1 cellular context compared by ENCODE assay signal in the genomic region with DNA sequence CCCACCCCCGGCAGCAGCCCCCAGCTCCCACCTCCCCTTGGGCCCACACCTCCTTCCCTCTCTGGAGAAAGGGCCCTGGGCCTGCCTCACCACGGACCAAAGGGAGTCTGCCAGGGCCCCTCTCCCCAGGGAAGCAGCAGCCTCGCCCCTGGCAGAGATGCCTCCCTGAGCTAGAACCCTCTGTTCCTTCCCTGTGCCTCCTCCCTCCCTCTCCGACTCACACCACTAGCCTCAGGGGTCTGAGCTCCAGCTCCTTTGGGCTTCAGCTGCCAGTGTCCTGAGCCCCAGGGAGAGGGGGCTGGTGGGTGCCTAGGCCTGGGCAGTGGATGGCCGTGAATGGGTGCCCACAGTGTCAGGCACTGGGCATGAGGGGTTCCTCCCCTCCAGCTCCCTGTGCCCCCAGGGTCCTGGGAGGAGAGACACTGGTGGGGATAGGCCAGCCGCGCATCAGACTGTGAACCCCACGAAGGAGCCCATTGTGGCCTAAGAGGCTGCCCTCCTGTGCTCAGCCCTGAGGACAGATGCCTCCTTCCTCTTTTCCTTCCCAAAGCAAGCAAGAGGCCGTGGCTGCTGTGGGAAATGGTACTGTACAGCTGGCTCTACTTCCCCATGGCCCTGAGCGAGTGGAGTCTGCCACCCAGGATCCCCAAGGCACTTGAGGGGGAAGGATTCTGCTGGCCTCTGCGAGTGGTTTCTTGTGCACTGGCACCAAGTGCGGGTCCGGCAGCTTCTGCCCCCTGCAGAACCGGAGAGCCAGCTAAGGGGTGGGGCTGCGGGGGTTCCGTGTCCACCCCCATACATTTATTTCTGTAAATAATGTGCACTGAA.
TF ChIP-seq lines count a peak whose summit lies in the region.

No MANE protein-coding gene starts in this region.

TF ChIP-seq in endothelial cell of umbilical vein, 7 proteins besides CTCF, POLR2A, EP300 and RAD21 (continued from another document):
- TF ChIP-seq, protein P1, sequence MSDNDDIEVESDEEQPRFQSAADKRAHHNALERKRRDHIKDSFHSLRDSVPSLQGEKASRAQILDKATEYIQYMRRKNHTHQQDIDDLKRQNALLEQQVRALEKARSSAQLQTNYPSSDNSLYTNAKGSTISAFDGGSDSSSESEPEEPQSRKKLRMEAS (IDR thresholded peaks at IDR 0.05; ENCODE audit: insufficient read depth, insufficient read length), result no peak
- TF ChIP-seq MYC (IDR thresholded peaks at IDR 0.05; ENCODE audit: low read depth, low read length) (no peak), JUN (IDR thresholded peaks at IDR 0.05; ENCODE audit: borderline replicate concordance, insufficient read depth, insufficient read length, low read depth) (no peak), EZH2 (IDR thresholded peaks at IDR 0.05; ENCODE audit: borderline replicate concordance, low read depth, low read length, severe bottlenecking) (no peak), GATA2 (IDR thresholded peaks at IDR 0.05; ENCODE audit: insufficient read depth, insufficient read length, low read depth, low read length) (no peak)
